Comparison of ENCODE assay signal across 35 cellular contexts in genomic region chr10:111373696-111374095, GRCh38.
"Had no signal": no experiment of that assay in that cellular context is flagged by ENCODE, and none has a peak within 500 bp of the region (broad histone marks: within the 10 kb centered on the region; RNA-seq: fewer than 3 reads in every experiment).

No MANE protein-coding gene starts in this region.

- H3K36me3 ChIP-seq: MG63 had no signal

- H3K4me3 ChIP-seq: MG63 had no signal

- H3K27me3 ChIP-seq: MG63 had no signal

- DNase-seq: Karpas-422, Kasumi-1, MG63, MM.1S, MV-4-11, NCI-H1048, NCI-H1092, NCI-H1092 treated with DMSO at 0.1 percent for 48 hours, NCI-H1105, NCI-H1105 treated with DMSO at 0.1 percent for 48 hours, NCI-H1417, NCI-H1417 treated with DMSO at 0.1 percent for 48 hours, NCI-H1436, NCI-H1436 treated with DMSO at 0.1 percent for 48 hours, NCI-H146, NCI-H1694, NCI-H1694 treated with DMSO at 0.1 percent for 48 hours, NCI-H187, NCI-H187 treated with DMSO at 0.1 percent for 48 hours, NCI-H1930, NCI-H2029, NCI-H2029 treated with DMSO at 0.1 percent for 48 hours, NCI-H2081, NCI-H2081 treated with DMSO at 0.1 percent for 48 hours, NCI-H2107, NCI-H2171, NCI-H2171 treated with DMSO at 0.1 percent for 48 hours, NCI-H2227 treated with DMSO at 0.1 percent for 48 hours, NCI-H226, NCI-H345, NCI-H446, NCI-H446 treated with DMSO at 0.1 percent for 48 hours, NCI-H510A, NCI-H510A treated with DMSO at 0.1 percent for 48 hours, NCI-H524 had no signal

- H3K9me3 ChIP-seq: MG63 had no signal
